29 cellular contexts compared by ENCODE assay signal in the genomic region with DNA sequence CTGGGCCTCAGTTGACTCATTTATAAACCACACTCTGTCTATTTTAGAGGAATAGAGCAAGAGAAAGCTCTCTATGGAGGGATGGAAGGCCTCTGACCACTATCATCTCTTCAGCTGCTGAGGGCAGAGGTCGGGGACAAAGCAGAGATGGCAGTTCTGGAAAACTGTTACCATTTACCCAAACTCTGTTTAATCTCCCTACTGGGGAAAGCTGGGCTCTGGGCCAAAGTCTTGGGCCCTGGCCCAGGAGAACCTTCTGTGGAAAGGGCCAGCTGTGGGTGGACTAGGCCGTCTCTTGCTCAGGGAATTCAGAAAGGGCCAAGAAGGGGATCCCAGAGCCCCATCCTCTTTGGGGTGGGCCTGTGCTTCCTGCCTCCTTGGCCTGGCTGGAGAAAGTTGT.
DNase-seq lines count a peak whose midpoint lies in the region; ATAC-seq and TF ChIP-seq lines count a peak whose summit lies in the region.
"Had no signal": no experiment of that assay in that cellular context is flagged by ENCODE, and none has a peak within 500 bp of the region (broad histone marks: within the 10 kb centered on the region; RNA-seq: fewer than 3 reads in every experiment).

No MANE protein-coding gene starts in this region.

- TF ChIP-seq CTCF in body of pancreas (IDR thresholded peaks at IDR 0.05): no peak
- TF ChIP-seq CTCF in GM13976 (IDR thresholded peaks at IDR 0.05; ENCODE audit: borderline replicate concordance, control extremely low read depth, extremely low read depth, insufficient read depth, missing control alignments): no peak

- no peak for TF ChIP-seq POLR2A in body of pancreas (IDR thresholded peaks at IDR 0.05)

- H3K27me3 ChIP-seq in body of pancreas: no peaks in the 10 kb centered on the region
- H3K27me3 ChIP-seq: upper lobe of left lung had no signal

- in situ Hi-C loops in GM13976 (cut with MboI; ENCODE audit: low sequenced_read_pairs, unreplicated experiment): no loop called here

- no peaks in the 10 kb centered on the region for H3K9me3 ChIP-seq in body of pancreas
- H3K9me3 ChIP-seq: colonic mucosa, upper lobe of left lung had no signal

- no peak overlapping the region for H3K4me3 ChIP-seq in body of pancreas
- H3K4me3 ChIP-seq: colonic mucosa, GM23338, lung, upper lobe of left lung had no signal

- H3K4me1 ChIP-seq in body of pancreas: peaks cover 11% of the 10 kb centered on the region
- H3K4me1 ChIP-seq: colonic mucosa, parathyroid adenoma, upper lobe of left lung had no signal

- 26 to 32% methylated on average over 2 of the region's 2 CpGs for WGBS in body of pancreas, 2 donors

- intact Hi-C loops in body of pancreas (cut with DNase I): no loop called here
- intact Hi-C loops in sciatic nerve (cut with DNase I): no loop called here

- H3K27ac ChIP-seq in body of pancreas (no peak overlapping the region), cingulate gyrus (ENCODE audit: low read depth, low read length) (peak overlapping the region; percentile 20)
- H3K27ac ChIP-seq: brain microvascular endothelial cell, C4-2B, colonic mucosa, parathyroid adenoma, upper lobe of left lung had no signal

- no peaks in the 10 kb centered on the region for H3K36me3 ChIP-seq in body of pancreas (replicated peaks in 1 of 2; ENCODE audit: insufficient read depth in 1 of 2, low read depth in 2 of 2)
- H3K36me3 ChIP-seq: brain microvascular endothelial cell, colonic mucosa, upper lobe of left lung had no signal

- ATAC-seq in body of pancreas (peak; percentile 52), sciatic nerve (peak; percentile 69), esophagus mucosa (no peak)
- ATAC-seq: activated CD8-positive, alpha-beta memory T cell treated with anti-CD3 and anti-CD28 coated beads, Interleukin-2, amount 10 ng/mL, durations not matched to agents 7 days and 5 days; GM23338; SK-N-SH treated with all-trans-retinoic acid at 6 μM for 48 hours; stimulated activated naive B cell treated with anti-CD40 and anti-IgM and Interleukin-4, amounts not matched to agents 10 μg/mL and 1 μg/mL and 100 μg/mL, for 72 hours had no signal

- DNase-seq in body of pancreas (peak; percentile 38 to 75 (median 46)), hippocampal formation (lab: John Stamatoyannopoulos, UW) (peak; percentile 3 to 17), sciatic nerve (ENCODE audit: low spot score) (no peak), GM13976 (ENCODE audit: low spot score) (no peak), MV-4-11 (lab: John Stamatoyannopoulos, UW) (no peak)
- DNase-seq in activated CD4-positive, alpha-beta T cell treated with anti-CD3 and anti-CD28 coated beads, Interleukin-2, amount 50 U/mL, for 1 hour: no peak
- DNase-seq: activated CD4-positive, CD25-positive, alpha-beta regulatory T cell; activated CD8-positive, alpha-beta memory T cell treated with anti-CD3 and anti-CD28 coated beads, Interleukin-2, amount 10 ng/mL, durations not matched to agents 7 days and 5 days; activated naive CD4-positive, alpha-beta T cell treated with anti-CD3 and anti-CD28 coated beads for 36 hours; activated T-cell treated with anti-CD3 and anti-CD28 coated beads, Interleukin-2, amount 50 U/mL, for 48 hours; brain microvascular endothelial cell; Calu3; colonic mucosa; DND-41; effector CD4-positive, alpha-beta T cell; Karpas-422; NCI-H1417; NCI-H2081; NCI-H524 treated with DMSO at 0.1 percent for 48 hours; NK-92 treated with Interleukin-12 subunit alpha and Interleukin-12 subunit beta, amount 100 ng/mL, for 24 hours; stimulated activated naive B cell treated with anti-CD40 and anti-IgM and Interleukin-4, amounts not matched to agents 10 μg/mL and 1 μg/mL and 100 μg/mL, for 72 hours had no signal

Comparison
In these comparisons a context has a peak if more than half of its experiments do, and no peak if none do; other contexts are left out.
1. DNase-seq: peak in body of pancreas (4 of 4) and hippocampal formation (2 of 2); none in sciatic nerve (single experiment), activated CD4-positive, alpha-beta T cell treated with anti-CD3 and anti-CD28 coated beads, Interleukin-2, amount 50 U/mL, for 1 hour (single experiment), GM13976 (single experiment) and MV-4-11 (single experiment).